1 cellular context compared by ENCODE assay signal in genomic region chr14:99839696-99840095, GRCh38.
TF ChIP-seq lines count a peak whose summit lies in the region.

No MANE protein-coding gene starts in this region.

TF ChIP-seq in SK-N-SH, 30 proteins besides CTCF, POLR2A, EP300 and RAD21 (continued from another document):
- TF ChIP-seq USF2 (IDR thresholded peaks at IDR 0.05; ENCODE audit: borderline replicate concordance, low read depth, low read length) (no peak), GATA2 (CRISPR knock-in tag; IDR thresholded peaks at IDR 0.05) (no peak), FOXJ3 (CRISPR knock-in tag; IDR thresholded peaks at IDR 0.05) (no peak), CHD2 (IDR thresholded peaks at IDR 0.05; ENCODE audit: low read length, partially characterized antibody) (no peak)
- TF ChIP-seq, protein P1, sequence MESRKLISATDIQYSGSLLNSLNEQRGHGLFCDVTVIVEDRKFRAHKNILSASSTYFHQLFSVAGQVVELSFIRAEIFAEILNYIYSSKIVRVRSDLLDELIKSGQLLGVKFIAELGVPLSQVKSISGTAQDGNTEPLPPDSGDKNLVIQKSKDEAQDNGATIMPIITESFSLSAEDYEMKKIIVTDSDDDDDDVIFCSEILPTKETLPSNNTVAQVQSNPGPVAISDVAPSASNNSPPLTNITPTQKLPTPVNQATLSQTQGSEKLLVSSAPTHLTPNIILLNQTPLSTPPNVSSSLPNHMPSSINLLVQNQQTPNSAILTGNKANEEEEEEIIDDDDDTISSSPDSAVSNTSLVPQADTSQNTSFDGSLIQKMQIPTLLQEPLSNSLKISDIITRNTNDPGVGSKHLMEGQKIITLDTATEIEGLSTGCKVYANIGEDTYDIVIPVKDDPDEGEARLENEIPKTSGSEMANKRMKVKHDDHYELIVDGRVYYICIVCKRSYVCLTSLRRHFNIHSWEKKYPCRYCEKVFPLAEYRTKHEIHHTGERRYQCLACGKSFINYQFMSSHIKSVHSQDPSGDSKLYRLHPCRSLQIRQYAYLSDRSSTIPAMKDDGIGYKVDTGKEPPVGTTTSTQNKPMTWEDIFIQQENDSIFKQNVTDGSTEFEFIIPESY (IDR thresholded peaks at IDR 0.05; ENCODE audit: borderline replicate concordance, low read depth), result no peak
